ENCODE assay signal across 24 cellular contexts in genomic region chr12:51833446-51834227, GRCh38. TPM values are rescaled to one million over a fixed set of nuclear protein-coding genes. Genes with fewer than 3 reads are reported as not detected.
DNase-seq lines count a peak whose midpoint lies in the region; ATAC-seq, FAIRE-seq and TF ChIP-seq lines count a peak whose summit lies in the region.
"Had no signal": no experiment of that assay in that cellular context is flagged by ENCODE, and none has a peak within 500 bp of the region (broad histone marks: within the 10 kb centered on the region; RNA-seq: fewer than 3 reads in every experiment).

No MANE protein-coding gene starts in this region.

- H3K4me1 ChIP-seq in heart right ventricle, result peaks cover 3 to 39% (median 7%) of the 10 kb centered on the region in 9 donors
- H3K4me1 ChIP-seq: A549 had no signal

- no peak overlapping the region for H3K27ac ChIP-seq in heart right ventricle
- H3K27ac ChIP-seq: A549, HL-60 had no signal

- H3K27ac Mint-ChIP-seq in activated naive CD4-positive, alpha-beta T cell treated with anti-CD3 and anti-CD28 coated beads, Interleukin-2, amount 50 U/mL, for 24 hours, result no peak overlapping the region
- H3K27ac Mint-ChIP-seq in activated naive CD4-positive, alpha-beta T cell treated with anti-CD3 and anti-CD28 coated beads, Interleukin-2, amount 50 U/mL, for 72 hours, result peak overlapping the region in 1 of 2 donors; percentile 5
- H3K27ac Mint-ChIP-seq: CD4-positive, alpha-beta T cell; HFFc6 had no signal

- no peaks in the 10 kb centered on the region for H3K9me3 Mint-ChIP-seq in activated naive CD4-positive, alpha-beta T cell treated with anti-CD3 and anti-CD28 coated beads, Interleukin-2, amount 50 U/mL, for 24 hours
- no peaks in the 10 kb centered on the region for H3K9me3 Mint-ChIP-seq in activated naive CD4-positive, alpha-beta T cell treated with anti-CD3 and anti-CD28 coated beads, Interleukin-2, amount 50 U/mL, for 72 hours
- H3K9me3 Mint-ChIP-seq: CD4-positive, alpha-beta T cell; HFFc6 had no signal

- TF ChIP-seq POLR2A in GM12892 (IDR thresholded peaks at IDR 0.05; ENCODE audit: low read depth, low read length), result no peak

- no peaks in the 10 kb centered on the region for H3K9me3 ChIP-seq in heart right ventricle
- H3K9me3 ChIP-seq: A549 had no signal

- H3K4me3 ChIP-seq in heart right ventricle, result no peak overlapping the region
- H3K4me3 ChIP-seq: A549 had no signal

- no peak for FAIRE-seq in GM12892 (lab: Jason Lieb, UNC)
- FAIRE-seq: A549, G401.6, GM12891, RCC 7860 had no signal

- no peaks in the 10 kb centered on the region for H3K36me3 Mint-ChIP-seq in activated naive CD4-positive, alpha-beta T cell treated with anti-CD3 and anti-CD28 coated beads, Interleukin-2, amount 50 U/mL, for 24 hours
- no peaks in the 10 kb centered on the region for H3K36me3 Mint-ChIP-seq in activated naive CD4-positive, alpha-beta T cell treated with anti-CD3 and anti-CD28 coated beads, Interleukin-2, amount 50 U/mL, for 72 hours

- intact Hi-C loops in heart right ventricle (cut with DNase I), result loop anchor here in 1 of 10 donors (5.0 kb wide), 1 partner anchor 39 kb away; no protein-coding TSS in a partner anchor

- no peaks in the 10 kb centered on the region for H3K36me3 ChIP-seq in heart right ventricle

- H3K4me3 Mint-ChIP-seq in activated naive CD4-positive, alpha-beta T cell treated with anti-CD3 and anti-CD28 coated beads, Interleukin-2, amount 50 U/mL, for 24 hours, result peak overlapping the region; percentile 31
- H3K4me3 Mint-ChIP-seq: HFFc6 had no signal

- WGBS in heart right ventricle, 2 donors, result 77 to 84% methylated on average over 12 of the region's 12 CpGs

- H3K4me1 Mint-ChIP-seq in activated naive CD4-positive, alpha-beta T cell treated with anti-CD3 and anti-CD28 coated beads, Interleukin-2, amount 50 U/mL, for 24 hours, result peaks cover 21% of the 10 kb centered on the region

- H3K27me3 ChIP-seq in heart right ventricle, result peaks cover 0 to 45% (median 13%) of the 10 kb centered on the region in 7 donors

- H3K27me3 Mint-ChIP-seq in activated naive CD4-positive, alpha-beta T cell treated with anti-CD3 and anti-CD28 coated beads, Interleukin-2, amount 50 U/mL, for 24 hours, result peaks cover 16% of the 10 kb centered on the region

- no peak for ATAC-seq in activated naive CD4-positive, alpha-beta T cell treated with anti-CD3 and anti-CD28 coated beads, Interleukin-2, amount 50 U/mL, for 72 hours
- ATAC-seq in heart right ventricle, result no peak
- ATAC-seq: A549 had no signal

- TF ChIP-seq CTCF in heart right ventricle (IDR thresholded peaks at IDR 0.05), result no peak

- DNase-seq in activated naive CD4-positive, alpha-beta T cell treated with anti-CD3 and anti-CD28 coated beads, Interleukin-2, amount 50 U/mL, for 72 hours (ENCODE audit: low spot score in 2 of 2), result no peak
- DNase-seq in NCI-H526 treated with DMSO at 0.1 percent for 48 hours (lab: John Stamatoyannopoulos, UW) (peak; percentile 10), left kidney (ENCODE audit: low read depth, low spot score) (peak; percentile 62), heart right ventricle (no peak), pons (ENCODE audit: low spot score) (no peak), GM12892 (ENCODE audit: insufficient read length) (no peak)
- DNase-seq in activated effector memory CD4-positive, alpha-beta T cell treated with Interleukin-2 at 50 U/mL for 16 hours, result no peak
- DNase-seq: Calu3; CD4-positive, alpha-beta T cell; DMS79; GOT3; HFFc6; NCI-H1105 treated with DMSO at 0.1 percent for 48 hours; NCI-H187; NCI-H2171; NCI-H446 treated with DMSO at 0.1 percent for 48 hours; SHP77 had no signal

RNA-seq across cellular contexts. Expression of gene FIGNL2, which starts 14.9 kb away (rescaled TPM):
- total RNA-seq in activated naive CD4-positive, alpha-beta T cell treated with anti-CD3 and anti-CD28 coated beads, Interleukin-2, amount 50 U/mL, for 72 hours, result under 1 TPM; 0.30 to 0.54 TPM
- under 1 TPM; 0.24 to 0.69 (median 0.41) TPM for total RNA-seq in heart right ventricle
- polyA plus RNA-seq in heart right ventricle, result under 1 TPM; 0.22 TPM
- not detected for polyA plus RNA-seq in GM12892 (2012; ENCODE audit: missing spikeins)
- total RNA-seq: Calu3, HFFc6, MCF 10A had no signal

RNA-seq across cellular contexts. Expression of gene ANKRD33, which starts 54.3 kb away (rescaled TPM):
- total RNA-seq in activated naive CD4-positive, alpha-beta T cell treated with anti-CD3 and anti-CD28 coated beads, Interleukin-2, amount 50 U/mL, for 72 hours, result not detected
- total RNA-seq in heart right ventricle, result not detected
- polyA plus RNA-seq in heart right ventricle, result under 1 TPM in 1 of 2 donors, not detected in 1; 0.01 TPM
- polyA plus RNA-seq in GM12892 (2012; ENCODE audit: missing spikeins), result not detected
- total RNA-seq: Calu3; CD4-positive, alpha-beta T cell; HFFc6; MCF 10A had no signal
- polyA plus RNA-seq: A549 had no signal

Comparison
In these comparisons a context has a peak if more than half of its experiments do, and no peak if none do; other contexts are left out.
1. DNase-seq: peak in NCI-H526 treated with DMSO at 0.1 percent for 48 hours (single experiment) and left kidney (single experiment); none in activated naive CD4-positive, alpha-beta T cell treated with anti-CD3 and anti-CD28 coated beads, Interleukin-2, amount 50 U/mL, for 72 hours (0 of 2), heart right ventricle (0 of 2), pons (single experiment), activated effector memory CD4-positive, alpha-beta T cell treated with Interleukin-2 at 50 U/mL for 16 hours (single experiment) and GM12892 (single experiment).